8 cellular contexts compared by ENCODE assay signal in the genomic region with DNA sequence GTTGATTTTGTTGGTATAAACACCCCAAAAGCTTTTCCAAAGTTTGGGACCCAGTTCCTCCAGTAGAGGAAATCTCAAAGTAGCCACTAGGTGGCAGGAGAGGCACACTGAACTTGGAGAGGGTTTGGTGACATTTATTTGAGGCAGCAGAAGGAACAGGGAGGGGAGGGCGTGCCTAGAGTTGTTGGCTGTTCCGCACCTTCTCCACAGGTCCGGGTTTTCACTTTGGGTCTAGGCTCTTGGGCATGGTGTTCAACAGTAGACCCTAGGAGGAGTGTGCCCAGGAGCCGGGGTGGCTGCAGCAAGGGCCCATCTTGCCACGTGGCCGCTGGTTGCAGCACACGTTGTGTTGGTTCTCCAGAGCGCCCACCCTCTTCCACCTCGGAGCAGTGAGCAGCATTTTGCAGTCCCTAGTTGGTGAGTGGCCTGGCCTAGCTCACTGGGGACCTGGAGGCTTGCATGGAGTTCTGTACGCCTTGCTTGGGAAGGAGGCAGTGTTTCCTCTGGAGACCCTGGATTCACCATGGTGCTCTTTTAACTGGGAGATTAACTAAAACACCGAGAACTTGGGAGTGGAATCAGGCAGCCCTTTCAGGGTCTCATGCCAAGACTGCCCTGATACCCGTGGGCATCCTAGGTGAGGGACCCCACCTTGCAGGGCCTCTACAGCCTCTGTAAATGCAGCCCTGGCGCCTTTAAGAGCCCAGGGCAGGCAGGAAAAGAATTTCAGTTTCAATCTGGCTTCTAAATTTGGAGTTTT. TPM values are rescaled to one million over a fixed set of nuclear protein-coding genes. Genes with fewer than 3 reads are reported as not detected.
A peak's percentile ranks its signal among the peaks of the same experiment; 100 is the strongest.
DNase-seq lines count a peak whose midpoint lies in the region; ATAC-seq and TF ChIP-seq lines count a peak whose summit lies in the region.

No MANE protein-coding gene starts in this region.

- peak in 12 of 14 donors; percentile 62 to 91 (median 78) for DNase-seq in C1 segment of cervical spinal cord (lab: John Stamatoyannopoulos, UW)
- DNase-seq in NAMALWA (ENCODE audit: low spot score): peak; percentile 91
- peak; percentile 90 for DNase-seq in SK-MEL-5 (ENCODE audit: low read depth, low spot score)
- DNase-seq in activated naive CD4-positive, alpha-beta T cell treated with anti-CD3 and anti-CD28 coated beads, Interleukin-2, amount 50 U/mL, for 16 hours: peak; percentile 69
- peak; percentile 81 for DNase-seq in glomerular visceral epithelial cell (ENCODE audit: extremely low spot score)
- DNase-seq in omental fat pad (ENCODE audit: low spot score): peak; percentile 51
- DNase-seq in testis: peak; percentile 89

- TF ChIP-seq POLR2A in testis (IDR thresholded peaks at IDR 0.05): no peak

- WGBS in testis, 2 donors: 12 to 19% methylated on average over 9 to 13 of the region's 13 CpGs

- no peaks in the 10 kb centered on the region for H3K9me3 ChIP-seq in testis

- H3K4me1 ChIP-seq in testis: peaks cover 70% of the 10 kb centered on the region

- TF ChIP-seq CTCF in omental fat pad (IDR thresholded peaks at IDR 0.05): peak in 2 of 3 donors; percentile 64 to 96
- peak; percentile 94 to 99 (median 97) for TF ChIP-seq CTCF in testis (IDR thresholded peaks at IDR 0.05)

- intact Hi-C loops in testis (cut with DNase I; ENCODE audit: low total_unique reads): loop anchor here (5.0 to 10.0 kb wide), 2 partner anchors 468 to 645 kb away; no protein-coding TSS in a partner anchor

- no peaks in the 10 kb centered on the region for H3K36me3 ChIP-seq in testis (ENCODE audit: low read depth, missing control alignments)

- in situ Hi-C loops in SK-MEL-5 (cut with HindIII; ENCODE audit: low pct_unique_long_range_greater_than_20kb, low sequenced_read_pairs): loop anchor here (10.0 kb wide), 1 partner anchor 495 kb away; no protein-coding TSS in a partner anchor

- H3K27me3 ChIP-seq in testis: no peaks in the 10 kb centered on the region

- no peak overlapping the region for H3K4me3 ChIP-seq in testis

- ATAC-seq in GM21576 (IDR thresholded peaks at IDR 0.05; ENCODE audit: unreplicated experiment): peak; percentile 14
- peak; percentile 34 for ATAC-seq in omental fat pad (ENCODE audit: low FRiP score)

- H3K27ac ChIP-seq in testis: peak overlapping the region; percentile 96 to 98

RNA-seq across cellular contexts. Expression of gene PTPA, which starts 28.2 kb away (rescaled TPM):
- total RNA-seq in SK-MEL-5 (2014; rRNA removed; shearing (Covaris generic)): 88.1 and 95.8 TPM in 2 replicates
- 94.5 and 112 TPM in 2 replicates for polyA plus RNA-seq in SK-MEL-5 (2015; cell fraction: cytosol; rRNA removed)
- 51.9 and 52.3 TPM in 2 replicates for polyA plus RNA-seq in SK-MEL-5 (2015; cell fraction: nucleus; rRNA removed)
- total RNA-seq in omental fat pad (10 to 100 TPM; 37.2 to 49.5 (median 41.8) TPM), testis (100 to 1,000 TPM; 163 to 177 TPM)
- 268 TPM for polyA plus RNA-seq in testis (ENCODE audit: insufficient read depth, low read depth, low replicate concordance)

RNA-seq across cellular contexts. Expression of gene CRAT, which starts 28.8 kb away (rescaled TPM):
- total RNA-seq in SK-MEL-5 (2014; rRNA removed; shearing (Covaris generic)): 9.4 and 12.7 TPM in 2 replicates
- polyA plus RNA-seq in SK-MEL-5 (2015; cell fraction: cytosol; rRNA removed): 44.1 and 52.5 TPM in 2 replicates
- polyA plus RNA-seq in SK-MEL-5 (2015; cell fraction: nucleus; rRNA removed): 24.4 and 30.5 TPM in 2 replicates
- total RNA-seq in omental fat pad (100 to 1,000 TPM in 1 of 4 donors, 10 to 100 TPM in 3; 47.3 to 107 (median 59.5) TPM), testis (100 to 1,000 TPM; 188 to 272 TPM)
- polyA plus RNA-seq in testis (ENCODE audit: insufficient read depth, low read depth, low replicate concordance): 451 TPM

RNA-seq across cellular contexts. Expression of gene IER5L, which starts 38.6 kb away (rescaled TPM):
- 53.9 and 57.1 TPM in 2 replicates for total RNA-seq in SK-MEL-5 (2014; rRNA removed; shearing (Covaris generic))
- polyA plus RNA-seq in SK-MEL-5 (2015; cell fraction: cytosol; rRNA removed): 70.4 and 75.0 TPM in 2 replicates
- polyA plus RNA-seq in SK-MEL-5 (2015; cell fraction: nucleus; rRNA removed): 17.7 and 39.4 TPM in 2 replicates
- total RNA-seq in omental fat pad: 10 to 100 TPM in 3 of 4 donors, 1 to 10 TPM in 1; 9.0 to 23.9 (median 20.2) TPM
- 10 to 100 TPM; 12.6 to 25.4 TPM for total RNA-seq in testis
- polyA plus RNA-seq in testis (ENCODE audit: insufficient read depth, low read depth, low replicate concordance): 4.8 TPM

RNA-seq across cellular contexts. Expression of gene DOLPP1, which starts 58.5 kb away (rescaled TPM):
- 12.4 and 12.9 TPM in 2 replicates for total RNA-seq in SK-MEL-5 (2014; rRNA removed; shearing (Covaris generic))
- 18.0 and 24.1 TPM in 2 replicates for polyA plus RNA-seq in SK-MEL-5 (2015; cell fraction: cytosol; rRNA removed)
- 9.6 and 18.2 TPM in 2 replicates for polyA plus RNA-seq in SK-MEL-5 (2015; cell fraction: nucleus; rRNA removed)
- 1 to 10 TPM; 4.8 to 7.2 (median 6.6) TPM for total RNA-seq in omental fat pad
- 10 to 100 TPM; 14.0 to 14.4 TPM for total RNA-seq in testis
- polyA plus RNA-seq in testis (ENCODE audit: insufficient read depth, low read depth, low replicate concordance): 17.9 TPM
